Comparison of ENCODE assay signal across 19 cellular contexts in genomic region chr7:112616295-112616694, GRCh38.
A peak's percentile ranks its signal among the peaks of the same experiment; 100 is the strongest.
DNase-seq lines count a peak whose midpoint lies in the region; ATAC-seq and TF ChIP-seq lines count a peak whose summit lies in the region.
"Had no signal": no experiment of that assay in that cellular context is flagged by ENCODE, and none has a peak within 500 bp of the region (broad histone marks: within the 10 kb centered on the region; RNA-seq: fewer than 3 reads in every experiment).

No MANE protein-coding gene starts in this region.

- H3K9ac ChIP-seq in Loucy (ENCODE audit: low read depth, low read length, poor library complexity, severe bottlenecking), result no peak overlapping the region
- H3K9ac ChIP-seq: BLaER1 had no signal

- no peaks in the 10 kb centered on the region for H3K4me1 ChIP-seq in Loucy (ENCODE audit: insufficient read depth, low read length, poor library complexity, severe bottlenecking)
- H3K4me1 ChIP-seq: BLaER1, Caco-2 had no signal

- H3K27me3 Mint-ChIP-seq in neural crest cell (ENCODE audit: low read depth) (no peaks in the 10 kb centered on the region), natural killer cell (ENCODE audit: low read depth in 2 of 2) (peaks cover 0 to 8% of the 10 kb centered on the region in 2 donors)
- H3K27me3 Mint-ChIP-seq: CD4-positive, CD25-positive, alpha-beta regulatory T cell had no signal

- H3K9me2 ChIP-seq in Loucy (replicated peaks; ENCODE audit: low read depth, low read length), result no peaks in the 10 kb centered on the region

- peak overlapping the region; percentile 54; the same call in 1 of the 2 replicates for H2AFZ ChIP-seq in Loucy (ENCODE audit: low read length)
- H2AFZ ChIP-seq: GM23338 had no signal

- H3K9me3 ChIP-seq in Loucy (ENCODE audit: insufficient read depth, low read depth, low read length), result no peaks in the 10 kb centered on the region
- H3K9me3 ChIP-seq: BLaER1, Caco-2 had no signal

- H3K27me3 ChIP-seq in Loucy (ENCODE audit: insufficient read depth, low read length, poor library complexity, severe bottlenecking), result no peaks in the 10 kb centered on the region
- H3K27me3 ChIP-seq: BLaER1 had no signal

- DNase-seq in SK-N-DZ (ENCODE audit: low spot score) (peak; percentile 29), neural crest cell (ENCODE audit: low read depth, low spot score) (no peak), NCI-H146 treated with DMSO at 0.1 percent for 48 hours (lab: John Stamatoyannopoulos, UW; ENCODE audit: unreplicated experiment) (no peak), natural killer cell (no peak)
- no peak for DNase-seq in stimulated activated CD4-positive, alpha-beta T cell treated with anti-CD3 and anti-CD28 coated beads, Interleukin-2, amount 100 ng/mL, for 24 hours
- DNase-seq: Caco-2; CD4-positive, CD25-positive, alpha-beta regulatory T cell; CD8-positive, alpha-beta T cell; DMS153; DMS79; EL; GDM1; H9 had no signal

- peak overlapping the region; percentile 3 for H3K4me2 ChIP-seq in Loucy (ENCODE audit: low read depth, low read length, poor library complexity, severe bottlenecking)
- H3K4me2 ChIP-seq: BLaER1, GM23338 had no signal

- H3K4me1 Mint-ChIP-seq in neural crest cell (no peaks in the 10 kb centered on the region), natural killer cell (peaks cover 0 to 5% of the 10 kb centered on the region in 2 donors)
- H3K4me1 Mint-ChIP-seq: B cell; CD4-positive, CD25-positive, alpha-beta regulatory T cell; GM23338; H9 had no signal

- H3K79me2 ChIP-seq in Loucy (ENCODE audit: insufficient read depth, low read length), result no peaks in the 10 kb centered on the region

- no peaks in the 10 kb centered on the region for H3F3A ChIP-seq in Loucy (ENCODE audit: low read depth)

- H3K36me3 Mint-ChIP-seq in neural crest cell (ENCODE audit: low read depth) (no peaks in the 10 kb centered on the region), natural killer cell (no peaks in the 10 kb centered on the region)
- H3K36me3 Mint-ChIP-seq: CD4-positive, CD25-positive, alpha-beta regulatory T cell; CD8-positive, alpha-beta T cell had no signal

- H3K27ac Mint-ChIP-seq in neural crest cell (ENCODE audit: unreplicated experiment) (peak overlapping the region; percentile 4), natural killer cell (no peak overlapping the region)
- H3K27ac Mint-ChIP-seq: B cell; CD4-positive, CD25-positive, alpha-beta regulatory T cell; CD8-positive, alpha-beta T cell; GM23338 had no signal

- ATAC-seq in natural killer cell, result no peak
- ATAC-seq: CD8-positive, alpha-beta T cell; GM12878; GM23338; HCT116 had no signal

- TF ChIP-seq CTCF in Loucy (conservative IDR thresholded peaks at IDR 0.05; ENCODE audit: low read length), result no peak
- no peak for TF ChIP-seq CTCF in neural crest cell (conservative IDR thresholded peaks at IDR 0.05)
- no peak for TF ChIP-seq CTCF in natural killer cell (IDR thresholded peaks at IDR 0.05)

- no peak overlapping the region for H3K4me3 ChIP-seq in Loucy (ENCODE audit: low read length, poor library complexity, severe bottlenecking)
- H3K4me3 ChIP-seq: BLaER1, GM12878, GM23338 had no signal

- intact Hi-C loops in natural killer cell (cut with micrococcal nuclease), result no loop called here

- no peaks in the 10 kb centered on the region for H3K36me3 ChIP-seq in Loucy (ENCODE audit: insufficient read depth, low read length)
- H3K36me3 ChIP-seq: BLaER1 had no signal

- no peak overlapping the region for H3K4me3 Mint-ChIP-seq in neural crest cell
- no peak overlapping the region for H3K4me3 Mint-ChIP-seq in natural killer cell
- H3K4me3 Mint-ChIP-seq: B cell; CD4-positive, CD25-positive, alpha-beta regulatory T cell; CD8-positive, alpha-beta T cell; GM23338; H9 had no signal

- H4K20me1 ChIP-seq in Loucy (ENCODE audit: insufficient read depth, low read length, poor library complexity, severe bottlenecking), result no peaks in the 10 kb centered on the region
- H4K20me1 ChIP-seq: BLaER1 had no signal

- H3K9me3 Mint-ChIP-seq in neural crest cell (peaks cover 4% of the 10 kb centered on the region), natural killer cell (peaks cover 5% of the 10 kb centered on the region in 2 donors)
- H3K9me3 Mint-ChIP-seq: CD8-positive, alpha-beta T cell; GM23338; H9 had no signal
